In genomic region chr16:81633680-81634379, GRCh38 we compare ENCODE assay signal across 10 cellular contexts.
DNase-seq lines count a peak whose midpoint lies in the region; ATAC-seq and TF ChIP-seq lines count a peak whose summit lies in the region.
"Had no signal": no experiment of that assay in that cellular context is flagged by ENCODE, and none has a peak within 500 bp of the region (broad histone marks: within the 10 kb centered on the region; RNA-seq: fewer than 3 reads in every experiment).

No MANE protein-coding gene starts in this region.

- WGBS in thyroid gland, 2 donors = 80 to 81% methylated on average over 6 to 8 of the region's 8 CpGs
- 75 to 76% methylated on average over 8 of the region's 8 CpGs for whole genome bisulfite sequencing in body of pancreas, 2 donors

- DNase-seq in activated naive CD4-positive, alpha-beta T cell treated with anti-CD3 and anti-CD28 coated beads, Interleukin-2, amount 10 ng/mL, durations not matched to agents 7 days and 5 days = no peak
- no peak for DNase-seq in activated naive CD4-positive, alpha-beta T cell (lab: John Stamatoyannopoulos, UW)
- no peak for DNase-seq in activated T-helper 2 cell treated with anti-CD3 and anti-CD28 coated beads, Interferon-gamma antibody, Interleukin-2, Interleukin-4, amounts not matched to agents 10 μg/mL and 5 μg/mL and 100 μg/mL, durations not matched to agents 14 hours and 24 hours and 36 hours (ENCODE audit: low spot score)
- DNase-seq in lower lobe of right lung (no peak), thyroid gland (no peak), SHP77 (lab: John Stamatoyannopoulos, UW) (no peak), AML-193 (lab: John Stamatoyannopoulos, UW) (no peak), body of pancreas (no peak)
- DNase-seq: NCI-H187 treated with DMSO at 0.1 percent for 48 hours; stimulated activated CD4-positive, alpha-beta T cell treated with anti-CD3 and anti-CD28 coated beads, Interleukin-4, amount 100 ng/mL, for 24 hours had no signal

- intact Hi-C loops in activated T-helper 2 cell treated with anti-CD3 and anti-CD28 coated beads, Interferon-gamma antibody, Interleukin-2, Interleukin-4, amounts not matched to agents 10 μg/mL and 5 μg/mL and 100 μg/mL, durations not matched to agents 14 hours and 24 hours and 36 hours (cut with micrococcal nuclease) = loop anchor here (1.0 to 10.0 kb wide), 10 partner anchors 8 to 1021 kb away; partner anchors contain the start of gene GAN
- intact Hi-C loops in lower lobe of right lung (cut with DNase I) (no loop called here), thyroid gland (cut with DNase I) (no loop called here), body of pancreas (cut with DNase I) (loop anchor here (10.0 kb wide), 1 partner anchor 91 kb away; no protein-coding TSS in a partner anchor)

- H3K9me3 ChIP-seq in lower lobe of right lung (no peaks in the 10 kb centered on the region), thyroid gland (no peaks in the 10 kb centered on the region), body of pancreas (no peaks in the 10 kb centered on the region)

- no peaks in the 10 kb centered on the region for H3K9me3 Mint-ChIP-seq in activated naive CD4-positive, alpha-beta T cell treated with anti-CD3 and anti-CD28 coated beads, Interleukin-2, amount 10 ng/mL, durations not matched to agents 7 days and 5 days
- H3K9me3 Mint-ChIP-seq in activated T-helper 2 cell treated with anti-CD3 and anti-CD28 coated beads, Interferon-gamma antibody, Interleukin-2, Interleukin-4, amounts not matched to agents 10 μg/mL and 5 μg/mL and 100 μg/mL, durations not matched to agents 14 hours and 24 hours and 36 hours = no peaks in the 10 kb centered on the region

- no peaks in the 10 kb centered on the region for H3K36me3 Mint-ChIP-seq in activated naive CD4-positive, alpha-beta T cell treated with anti-CD3 and anti-CD28 coated beads, Interleukin-2, amount 10 ng/mL, durations not matched to agents 7 days and 5 days
- peaks cover 29% of the 10 kb centered on the region for H3K36me3 Mint-ChIP-seq in activated T-helper 2 cell treated with anti-CD3 and anti-CD28 coated beads, Interferon-gamma antibody, Interleukin-2, Interleukin-4, amounts not matched to agents 10 μg/mL and 5 μg/mL and 100 μg/mL, durations not matched to agents 14 hours and 24 hours and 36 hours (ENCODE audit: low read depth)

- H3K36me3 ChIP-seq in lower lobe of right lung = peaks cover 7% of the 10 kb centered on the region
- no peaks in the 10 kb centered on the region for H3K36me3 ChIP-seq in thyroid gland
- H3K36me3 ChIP-seq in body of pancreas (replicated peaks in 1 of 2; ENCODE audit: insufficient read depth in 1 of 2, low read depth in 2 of 2) = no peaks in the 10 kb centered on the region

- H3K27me3 ChIP-seq in lower lobe of right lung (ENCODE audit: low read depth) = no peaks in the 10 kb centered on the region
- no peaks in the 10 kb centered on the region for H3K27me3 ChIP-seq in thyroid gland
- H3K27me3 ChIP-seq in body of pancreas = no peaks in the 10 kb centered on the region

- peaks cover 43% of the 10 kb centered on the region for H3K4me1 ChIP-seq in lower lobe of right lung
- peaks cover 5 to 18% of the 10 kb centered on the region in 2 donors for H3K4me1 ChIP-seq in thyroid gland
- peaks cover 15% of the 10 kb centered on the region for H3K4me1 ChIP-seq in body of pancreas

- CTCF ChIA-PET in activated naive CD4-positive, alpha-beta T cell treated with anti-CD3 and anti-CD28 coated beads, Interleukin-2, amount 10 ng/mL, durations not matched to agents 7 days and 5 days (lab: Charles Lee) = interaction anchor here (1.2 to 2.4 kb wide), 3 partner anchors 12 to 63 kb away, joined by 6 to 12 read pairs (median 9); no protein-coding TSS in a partner anchor

- no peak for TF ChIP-seq CTCF in lower lobe of right lung (IDR thresholded peaks at IDR 0.05)
- TF ChIP-seq CTCF in thyroid gland (IDR thresholded peaks at IDR 0.05) = no peak
- TF ChIP-seq CTCF in body of pancreas (IDR thresholded peaks at IDR 0.05) = no peak

- TF ChIP-seq POLR2A in thyroid gland (IDR thresholded peaks at IDR 0.05) = no peak
- no peak for TF ChIP-seq POLR2A in body of pancreas (IDR thresholded peaks at IDR 0.05)

- peaks cover 42% of the 10 kb centered on the region for H3K4me1 Mint-ChIP-seq in activated naive CD4-positive, alpha-beta T cell treated with anti-CD3 and anti-CD28 coated beads, Interleukin-2, amount 10 ng/mL, durations not matched to agents 7 days and 5 days
- peaks cover 72% of the 10 kb centered on the region for H3K4me1 Mint-ChIP-seq in activated T-helper 2 cell treated with anti-CD3 and anti-CD28 coated beads, Interferon-gamma antibody, Interleukin-2, Interleukin-4, amounts not matched to agents 10 μg/mL and 5 μg/mL and 100 μg/mL, durations not matched to agents 14 hours and 24 hours and 36 hours (ENCODE audit: low read depth)

- no peak overlapping the region for H3K4me3 ChIP-seq in lower lobe of right lung
- no peak overlapping the region for H3K4me3 ChIP-seq in thyroid gland (replicated peaks in 1 of 3)
- no peak overlapping the region for H3K4me3 ChIP-seq in body of pancreas

- H3K27ac ChIP-seq in lower lobe of right lung = peak overlapping the region; percentile 46
- H3K27ac ChIP-seq in thyroid gland = peak overlapping the region in 2 of 3 donors; percentile 27 to 36
- no peak overlapping the region for H3K27ac ChIP-seq in body of pancreas

- ATAC-seq in lower lobe of right lung = no peak
- no peak for ATAC-seq in body of pancreas

- H3K4me3 Mint-ChIP-seq in activated naive CD4-positive, alpha-beta T cell treated with anti-CD3 and anti-CD28 coated beads, Interleukin-2, amount 10 ng/mL, durations not matched to agents 7 days and 5 days = no peak overlapping the region
- H3K4me3 Mint-ChIP-seq in activated T-helper 2 cell treated with anti-CD3 and anti-CD28 coated beads, Interferon-gamma antibody, Interleukin-2, Interleukin-4, amounts not matched to agents 10 μg/mL and 5 μg/mL and 100 μg/mL, durations not matched to agents 14 hours and 24 hours and 36 hours (ENCODE audit: low read depth) = peak overlapping the region; percentile 18

- H3K27ac Mint-ChIP-seq in activated naive CD4-positive, alpha-beta T cell treated with anti-CD3 and anti-CD28 coated beads, Interleukin-2, amount 10 ng/mL, durations not matched to agents 7 days and 5 days = peak overlapping the region; percentile 89
- H3K27ac Mint-ChIP-seq in activated T-helper 2 cell treated with anti-CD3 and anti-CD28 coated beads, Interferon-gamma antibody, Interleukin-2, Interleukin-4, amounts not matched to agents 10 μg/mL and 5 μg/mL and 100 μg/mL, durations not matched to agents 14 hours and 24 hours and 36 hours = peak overlapping the region; percentile 100

- H3K27me3 Mint-ChIP-seq in activated naive CD4-positive, alpha-beta T cell treated with anti-CD3 and anti-CD28 coated beads, Interleukin-2, amount 10 ng/mL, durations not matched to agents 7 days and 5 days = no peaks in the 10 kb centered on the region
- no peaks in the 10 kb centered on the region for H3K27me3 Mint-ChIP-seq in activated T-helper 2 cell treated with anti-CD3 and anti-CD28 coated beads, Interferon-gamma antibody, Interleukin-2, Interleukin-4, amounts not matched to agents 10 μg/mL and 5 μg/mL and 100 μg/mL, durations not matched to agents 14 hours and 24 hours and 36 hours (ENCODE audit: low read depth)

Comparison
In these comparisons a context has a peak if more than half of its experiments do, and no peak if none do; other contexts are left out.
1. H3K27ac ChIP-seq: peak in lower lobe of right lung (single experiment) and thyroid gland (2 of 3); none in body of pancreas (0 of 4).
2. intact Hi-C loops: an anchor here in activated T-helper 2 cell treated with anti-CD3 and anti-CD28 coated beads, Interferon-gamma antibody, Interleukin-2, Interleukin-4, amounts not matched to agents 10 μg/mL and 5 μg/mL and 100 μg/mL, durations not matched to agents 14 hours and 24 hours and 36 hours (1.0 to 10.0 kb wide) and body of pancreas (10.0 kb wide); none called in lower lobe of right lung and thyroid gland.